12 cellular contexts compared by ENCODE assay signal in genomic region chr10:122181901-122182799, GRCh38.
DNase-seq lines count a peak whose midpoint lies in the region; ATAC-seq and TF ChIP-seq lines count a peak whose summit lies in the region.
"Had no signal": no experiment of that assay in that cellular context is flagged by ENCODE, and none has a peak within 500 bp of the region (broad histone marks: within the 10 kb centered on the region; RNA-seq: fewer than 3 reads in every experiment).

No MANE protein-coding gene starts in this region.

- no peak overlapping the region for H3K4me3 Mint-ChIP-seq in MCF 10A (ENCODE audit: unreplicated experiment)
- H3K4me3 Mint-ChIP-seq: neural crest cell had no signal

- no peaks in the 10 kb centered on the region for H3K36me3 ChIP-seq in breast epithelium
- H3K36me3 ChIP-seq in PC-9 (ENCODE audit: low read depth) = no peaks in the 10 kb centered on the region
- no peaks in the 10 kb centered on the region for H3K36me3 ChIP-seq in spleen

- no peaks in the 10 kb centered on the region for H3K27me3 Mint-ChIP-seq in MCF 10A (ENCODE audit: insufficient read depth, unreplicated experiment)

- H3K9me3 ChIP-seq in breast epithelium = no peaks in the 10 kb centered on the region
- no peaks in the 10 kb centered on the region for H3K9me3 ChIP-seq in PC-9 (ENCODE audit: insufficient read depth, low read depth)
- H3K9me3 ChIP-seq in spleen = no peaks in the 10 kb centered on the region
- H3K9me3 ChIP-seq: suprapubic skin had no signal

- DNase-seq in MCF 10A (ENCODE audit: unreplicated experiment) (peak; percentile 30), breast epithelium (ENCODE audit: low spot score in 2 of 2) (no peak), PC-9 (no peak), fibroblast of peridontal ligament (ENCODE audit: extremely low read depth) (peak; percentile 85), spleen (peak; percentile 0), NOMO-1 treated with dmso at 0.1 percent for 144 hours (lab: John Stamatoyannopoulos, UW; ENCODE audit: unreplicated experiment) (no peak), activated T-cell treated with anti-CD3 and anti-CD28 coated beads for 4 hours (no peak)
- DNase-seq: activated T-cell treated with anti-CD3 and anti-CD28 coated beads, Interleukin-2, amount 50 U/mL, for 48 hours; stimulated activated CD4-positive, alpha-beta T cell treated with anti-CD3 and anti-CD28 coated beads, Interleukin-2, amount 100 ng/mL, for 48 hours had no signal

- TF ChIP-seq POLR2A in breast epithelium (IDR thresholded peaks at IDR 0.05) = no peak
- no peak for TF ChIP-seq POLR2A in spleen (IDR thresholded peaks at IDR 0.05)

- H3F3A ChIP-seq in PC-9 (ENCODE audit: insufficient read depth, low read depth) = peaks cover 25% of the 10 kb centered on the region; the same call in 1 of the 2 replicates

- WGBS in spleen, 5 donors = 67 to 71% (median 69%) methylated on average over 13 of the region's 13 CpGs

- POLR2A ChIA-PET in MCF 10A (lab: Yijun Ruan, JAX) = interaction anchor here (0.6 kb wide), 1 partner anchor 66 kb away, joined by 3 read pairs; no protein-coding TSS in a partner anchor
- POLR2A ChIA-PET in PC-9 (lab: Charles Lee; ENCODE audit: unreplicated experiment) = interaction anchor here (0.7 kb wide), 1 partner anchor 86 kb away, joined by 8 read pairs; no protein-coding TSS in a partner anchor

- H2AFZ ChIP-seq in PC-9 = no peak overlapping the region

- intact Hi-C loops in MCF 10A (cut with micrococcal nuclease) = no loop called here
- intact Hi-C loops in breast epithelium (cut with DNase I; ENCODE audit: low total_unique reads) = loop anchor here (2.0 kb wide), 1 partner anchor 29 kb away; no protein-coding TSS in a partner anchor
- intact Hi-C loops in PC-9 (cut with micrococcal nuclease; ENCODE audit: unreplicated experiment) = no loop called here
- intact Hi-C loops in spleen (cut with DNase I; ENCODE audit: low total_unique reads) = no loop called here

- peaks cover 55% of the 10 kb centered on the region for H3K36me3 Mint-ChIP-seq in MCF 10A (ENCODE audit: insufficient read depth, unreplicated experiment)

- H3K27ac ChIP-seq in breast epithelium = no peak overlapping the region
- H3K27ac ChIP-seq in PC-9 = peak overlapping the region; percentile 74
- no peak overlapping the region for H3K27ac ChIP-seq in spleen
- H3K27ac ChIP-seq: suprapubic skin had no signal

- H3K4me3 ChIP-seq in breast epithelium (no peak overlapping the region), PC-9 (no peak overlapping the region), spleen (no peak overlapping the region)
- H3K4me3 ChIP-seq: suprapubic skin had no signal

- no peak for TF ChIP-seq CTCF in MCF 10A (IDR thresholded peaks at IDR 0.05; ENCODE audit: unreplicated experiment)
- TF ChIP-seq CTCF in breast epithelium (IDR thresholded peaks at IDR 0.05) = no peak
- TF ChIP-seq CTCF in PC-9 (conservative IDR thresholded peaks at IDR 0.05) = no peak
- TF ChIP-seq CTCF in spleen (IDR thresholded peaks at IDR 0.05 in 8 of 11, conservative IDR thresholded peaks at IDR 0.05 in 3 of 11) = no peak

- H3K4me1 ChIP-seq in breast epithelium (no peaks in the 10 kb centered on the region), PC-9 (replicated peaks; ENCODE audit: insufficient read depth) (peaks cover 36% of the 10 kb centered on the region), spleen (no peaks in the 10 kb centered on the region)

- H3K79me2 ChIP-seq in PC-9 (ENCODE audit: low read depth) = no peaks in the 10 kb centered on the region

- peaks cover 19% of the 10 kb centered on the region for H3K4me1 Mint-ChIP-seq in MCF 10A (ENCODE audit: insufficient read depth, unreplicated experiment)

- peak overlapping the region; percentile 33 for H3K4me2 ChIP-seq in PC-9

- no peaks in the 10 kb centered on the region for H4K20me1 ChIP-seq in PC-9 (ENCODE audit: insufficient read depth)

- BruUV-seq in MCF 10A (replicated peaks; lab: Mats Ljungman, UMichigan) (no TSS peak), PC-9 (replicated peaks; lab: Mats Ljungman, UMichigan) (no TSS peak)

- H3K27ac Mint-ChIP-seq in MCF 10A (ENCODE audit: low read depth, unreplicated experiment) = peak overlapping the region; percentile 79

- no peaks in the 10 kb centered on the region for H3K27me3 ChIP-seq in breast epithelium
- H3K27me3 ChIP-seq in PC-9 (ENCODE audit: insufficient read depth, low read depth) = no peaks in the 10 kb centered on the region
- peaks cover 0 to 4% (median 0%) of the 10 kb centered on the region in 7 donors for H3K27me3 ChIP-seq in spleen (replicated peaks in 1 of 7)
- H3K27me3 ChIP-seq: suprapubic skin had no signal

- ATAC-seq in HG02642 (IDR thresholded peaks at IDR 0.05; ENCODE audit: poor library complexity, unreplicated experiment) = no peak

- H3K9me3 Mint-ChIP-seq in MCF 10A (ENCODE audit: unreplicated experiment) = no peaks in the 10 kb centered on the region
- H3K9me3 Mint-ChIP-seq: neural crest cell had no signal

- H3K9me2 ChIP-seq in PC-9 (ENCODE audit: insufficient read depth) = no peaks in the 10 kb centered on the region

- CTCF ChIA-PET in MCF 10A (lab: Yijun Ruan, JAX) = interaction anchor here (0.5 to 0.9 kb wide), 3 partner anchors 15 to 1094 kb away, joined by 3 to 4 read pairs (median 3); no protein-coding TSS in a partner anchor
- CTCF ChIA-PET in PC-9 (lab: Charles Lee) = no interaction called here

Comparison
In these comparisons a context has a peak if more than half of its experiments do, and no peak if none do; other contexts are left out.
1. DNase-seq: peak in MCF 10A (single experiment), fibroblast of peridontal ligament (single experiment) and spleen (single experiment); none in breast epithelium (0 of 2), PC-9 (0 of 2), NOMO-1 treated with dmso at 0.1 percent for 144 hours (single experiment) and activated T-cell treated with anti-CD3 and anti-CD28 coated beads for 4 hours (single experiment).